27 cellular contexts compared by ENCODE assay signal in the genomic region with DNA sequence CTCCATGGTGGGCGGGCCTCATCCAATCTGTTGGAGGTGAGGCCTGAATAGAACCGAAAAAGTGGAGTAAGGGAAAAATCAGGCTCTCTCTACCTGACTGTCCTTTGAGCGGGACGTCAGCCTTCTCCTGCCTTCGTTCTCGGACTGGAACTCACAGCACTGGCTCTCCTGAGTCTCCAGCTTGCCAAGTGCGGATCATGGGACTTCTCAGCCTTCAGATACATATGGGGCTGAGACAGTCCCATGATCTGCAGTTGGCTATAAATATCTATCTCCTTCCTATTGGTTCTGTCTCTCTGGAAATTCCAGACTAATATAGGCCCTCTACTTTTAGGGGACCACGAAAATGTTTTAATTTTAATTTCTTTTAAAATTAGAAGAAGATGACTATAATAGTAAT. TPM values are rescaled to one million over a fixed set of nuclear protein-coding genes. Genes with fewer than 3 reads are reported as not detected.
"Had no signal": no experiment of that assay in that cellular context is flagged by ENCODE, and none has a peak within 500 bp of the region (broad histone marks: within the 10 kb centered on the region; RNA-seq: fewer than 3 reads in every experiment).

No MANE protein-coding gene starts in this region.

- DNase-seq: colonic mucosa; effector CD8-positive, alpha-beta T cell; endodermal cell; foreskin fibroblast; gastrocnemius medialis; head of caudate nucleus; hippocampal formation; mesenchymal stem cell; mucosa of descending colon; naive thymus-derived CD4-positive, alpha-beta T cell; right cardiac atrium; sigmoid colon; spleen; stimulated activated CD4-positive, alpha-beta T cell treated with anti-CD3 and anti-CD28 coated beads, Interleukin-4, amount 100 ng/mL, for 4 hours; stimulated activated naive CD8-positive, alpha-beta T cell treated with anti-CD3 and anti-CD28 coated beads, Interleukin-15, Interleukin-2, amounts not matched to agents 100 U/mL and 50 U/mL, for 24 hours; substantia nigra; testis; tibial artery had no signal

- ATAC-seq: esophagus mucosa; gastrocnemius medialis; left colon; naive thymus-derived CD4-positive, alpha-beta T cell; stimulated activated memory B cell treated with anti-CD40 and anti-IgM and Interleukin-4, amounts not matched to agents 10 μg/mL and 1 μg/mL and 100 μg/mL, for 72 hours; stimulated activated naive CD8-positive, alpha-beta T cell treated with anti-CD3 and anti-CD28 coated beads, Interleukin-15, Interleukin-2, amounts not matched to agents 100 U/mL and 50 U/mL, for 24 hours had no signal

- H3K27ac ChIP-seq: epithelial cell of prostate, gastrocnemius medialis, neural progenitor cell, prostate gland, sigmoid colon, spleen, testis, tibial artery had no signal

- H3K4me3 ChIP-seq: colonic mucosa, gastrocnemius medialis, mucosa of descending colon, neural progenitor cell, prostate gland, sigmoid colon, spleen, testis, tibial artery had no signal

- H3K9ac ChIP-seq: neural progenitor cell had no signal

- H3K4me1 ChIP-seq: gastrocnemius medialis, neural progenitor cell, spleen had no signal

- FAIRE-seq: islet of Langerhans had no signal

- H3K4me2 ChIP-seq: neural progenitor cell had no signal

- H3K9me3 ChIP-seq: colonic mucosa, gastrocnemius medialis, mucosa of descending colon, prostate gland, sigmoid colon, spleen, testis, tibial artery had no signal

- H2AFZ ChIP-seq: neural progenitor cell had no signal

- H3K36me3 ChIP-seq: colonic mucosa, gastrocnemius medialis, neural progenitor cell, prostate gland, sigmoid colon, spleen, tibial artery had no signal

- H3K27me3 ChIP-seq: colonic mucosa, gastrocnemius medialis, neural progenitor cell, sigmoid colon, testis had no signal

RNA-seq across cellular contexts. Expression of a gene that starts 29.7 kb away (rescaled TPM):
- total RNA-seq: chondrocyte, mesothelial cell of epicardium had no signal
